9 cellular contexts compared by ENCODE assay signal in the genomic region with DNA sequence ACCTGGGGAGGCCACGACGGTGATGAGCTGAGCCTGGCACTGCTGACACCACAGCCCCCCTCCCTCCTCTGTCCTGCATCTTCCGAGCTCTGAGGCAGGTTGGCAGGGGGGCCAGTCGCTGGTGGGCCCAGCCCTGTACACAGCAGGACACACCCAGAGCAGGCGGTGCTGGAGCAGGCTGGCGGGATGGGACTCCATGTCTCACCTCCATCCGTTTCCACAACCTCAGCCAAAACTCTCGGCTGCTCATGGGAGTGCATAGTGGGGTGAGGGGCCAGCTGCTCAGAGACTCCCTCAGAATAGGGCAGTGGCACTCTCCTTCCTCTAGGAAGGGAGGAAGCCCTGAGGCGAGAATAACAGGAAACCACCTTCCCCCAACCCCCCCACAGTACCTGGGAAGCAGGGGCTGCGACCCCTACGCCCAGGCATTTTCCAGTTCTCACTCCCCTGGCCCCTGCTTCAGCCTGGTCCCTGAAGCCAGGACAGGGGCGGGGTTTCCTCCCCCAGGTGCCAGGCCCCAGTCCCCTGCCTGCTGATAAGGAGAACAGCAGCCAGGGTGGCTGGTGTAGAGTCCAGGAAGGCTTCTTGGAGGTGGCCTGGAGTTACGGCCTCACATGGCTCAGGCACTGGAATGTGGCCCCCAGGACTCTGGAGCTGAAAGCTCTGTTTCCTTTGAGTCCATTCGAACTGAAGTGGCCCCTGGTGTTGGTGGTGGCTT. TPM values are rescaled to one million over a fixed set of nuclear protein-coding genes. Genes with fewer than 3 reads are reported as not detected.
DNase-seq lines count a peak whose midpoint lies in the region; ATAC-seq, FAIRE-seq and TF ChIP-seq lines count a peak whose summit lies in the region.
"Had no signal": no experiment of that assay in that cellular context is flagged by ENCODE, and none has a peak within 500 bp of the region (broad histone marks: within the 10 kb centered on the region; RNA-seq: fewer than 3 reads in every experiment).

No MANE protein-coding gene starts in this region.

- no peak overlapping the region for H3K4me3 Mint-ChIP-seq in CD4-positive, alpha-beta memory T cell
- H3K4me3 Mint-ChIP-seq in stimulated activated memory B cell treated with anti-CD40 and anti-IgM and Interleukin-4, amounts not matched to agents 10 μg/mL and 1 μg/mL and 100 μg/mL, for 72 hours, result no peak overlapping the region
- H3K4me3 Mint-ChIP-seq: memory B cell had no signal

- no peaks in the 10 kb centered on the region for H3K36me3 ChIP-seq in CD4-positive, alpha-beta memory T cell (ENCODE audit: insufficient read depth, low read length)
- no peaks in the 10 kb centered on the region for H3K36me3 ChIP-seq in Panc1 (ENCODE audit: control insufficient read depth, insufficient read depth, low read length)
- no peaks in the 10 kb centered on the region for H3K36me3 ChIP-seq in esophagus muscularis mucosa
- H3K36me3 ChIP-seq in pancreas, result no peaks in the 10 kb centered on the region

- 41% methylated on average over 10 of the region's 14 CpGs for WGBS in esophagus muscularis mucosa
- 25 to 32% methylated on average over 13 to 14 of the region's 14 CpGs for WGBS in pancreas, 2 donors

- peak in 1 of 5 donors; percentile 49 for DNase-seq in CD4-positive, alpha-beta memory T cell
- DNase-seq in Panc1 (ENCODE audit: low read depth, low spot score), result no peak
- DNase-seq in esophagus muscularis mucosa (ENCODE audit: extremely low spot score), result no peak
- DNase-seq in pancreas, result peak in 3 of 6 donors; percentile 26 to 63 (median 40)
- DNase-seq in epidermal melanocyte (ENCODE audit: insufficient read length, low spot score), result no peak
- DNase-seq in hepatic stellate cell (ENCODE audit: low spot score), result no peak
- DNase-seq in NOMO-1 treated with dmso at 0.1 percent for 144 hours (lab: John Stamatoyannopoulos, UW; ENCODE audit: unreplicated experiment), result no peak

- H3K27me3 Mint-ChIP-seq in CD4-positive, alpha-beta memory T cell, result no peaks in the 10 kb centered on the region
- H3K27me3 Mint-ChIP-seq in stimulated activated memory B cell treated with anti-CD40 and anti-IgM and Interleukin-4, amounts not matched to agents 10 μg/mL and 1 μg/mL and 100 μg/mL, for 72 hours, result no peaks in the 10 kb centered on the region
- H3K27me3 Mint-ChIP-seq: memory B cell had no signal

- peaks cover 37% of the 10 kb centered on the region for H3K4me1 ChIP-seq in CD4-positive, alpha-beta memory T cell (ENCODE audit: insufficient read depth, low read length)
- peaks cover 13% of the 10 kb centered on the region for H3K4me1 ChIP-seq in Panc1 (ENCODE audit: control insufficient read depth, insufficient read depth, low read length)
- H3K4me1 ChIP-seq in esophagus muscularis mucosa, result peaks cover 46 to 70% (median 64%) of the 10 kb centered on the region in 4 donors
- H3K4me1 ChIP-seq in pancreas, result no peaks in the 10 kb centered on the region

- in situ Hi-C loops in Panc1 (cut with HindIII; ENCODE audit: low pct_unique_long_range_greater_than_20kb, low sequenced_read_pairs), result no loop called here

- peak overlapping the region in 5 of 7 donors; percentile 15 to 70 (median 66) for H3K27ac Mint-ChIP-seq in CD4-positive, alpha-beta memory T cell
- no peak overlapping the region for H3K27ac Mint-ChIP-seq in stimulated activated memory B cell treated with anti-CD40 and anti-IgM and Interleukin-4, amounts not matched to agents 10 μg/mL and 1 μg/mL and 100 μg/mL, for 72 hours
- H3K27ac Mint-ChIP-seq: memory B cell had no signal

- no TSS peak for BruUV-seq in Panc1 (replicated peaks; lab: Mats Ljungman, UMichigan)

- TF ChIP-seq EP300 in esophagus muscularis mucosa (IDR thresholded peaks at IDR 0.05), result no peak

- H3K36me3 Mint-ChIP-seq in CD4-positive, alpha-beta memory T cell, result peaks cover 0 to 2% of the 10 kb centered on the region in 2 donors
- H3K36me3 Mint-ChIP-seq in stimulated activated memory B cell treated with anti-CD40 and anti-IgM and Interleukin-4, amounts not matched to agents 10 μg/mL and 1 μg/mL and 100 μg/mL, for 72 hours, result no peaks in the 10 kb centered on the region
- H3K36me3 Mint-ChIP-seq: memory B cell had no signal

- CTCF ChIA-PET in CD4-positive, alpha-beta memory T cell (lab: Charles Lee; ENCODE audit: partially characterized antibody), result interaction anchor here (0.6 to 1.3 kb wide), 3 partner anchors 9 to 297 kb away, joined by 3 read pairs; no protein-coding TSS in a partner anchor
- CTCF ChIA-PET in Panc1 (lab: Charles Lee), result no interaction called here

- no peak for TF ChIP-seq POLR2A in esophagus muscularis mucosa (IDR thresholded peaks at IDR 0.05; ENCODE audit: low read depth)

- H3K27ac ChIP-seq in CD4-positive, alpha-beta memory T cell (ENCODE audit: low read depth, low read length), result no peak overlapping the region
- H3K27ac ChIP-seq in Panc1 (ENCODE audit: low read length) (peak overlapping the region; percentile 48), esophagus muscularis mucosa (replicated peaks in 1 of 4) (peak overlapping the region; percentile 65 to 100 (median 83)), pancreas (peak overlapping the region; percentile 27 to 57 (median 42))

- no peak for TF ChIP-seq CTCF in Panc1 (IDR thresholded peaks at IDR 0.05)
- no peak for TF ChIP-seq CTCF in esophagus muscularis mucosa (IDR thresholded peaks at IDR 0.05)
- TF ChIP-seq CTCF in pancreas (IDR thresholded peaks at IDR 0.05), result no peak

- peaks cover 12 to 50% (median 28%) of the 10 kb centered on the region in 4 donors for H3K4me1 Mint-ChIP-seq in CD4-positive, alpha-beta memory T cell
- peaks cover 19% of the 10 kb centered on the region for H3K4me1 Mint-ChIP-seq in stimulated activated memory B cell treated with anti-CD40 and anti-IgM and Interleukin-4, amounts not matched to agents 10 μg/mL and 1 μg/mL and 100 μg/mL, for 72 hours

- intact Hi-C loops in CD4-positive, alpha-beta memory T cell (cut with micrococcal nuclease), result loop anchor here (10.0 kb wide), 1 partner anchor 398 kb away; no protein-coding TSS in a partner anchor
- intact Hi-C loops in Panc1 (cut with micrococcal nuclease; ENCODE audit: unreplicated experiment) (no loop called here), esophagus muscularis mucosa (cut with DNase I) (no loop called here), pancreas (cut with DNase I) (no loop called here)

- no peaks in the 10 kb centered on the region for H3K9me3 ChIP-seq in CD4-positive, alpha-beta memory T cell (ENCODE audit: control insufficient read depth in 1 of 2, low read length in 2 of 2)
- H3K9me3 ChIP-seq in Panc1 (ENCODE audit: control insufficient read depth, insufficient read depth, low read depth, low read length), result no peaks in the 10 kb centered on the region
- no peaks in the 10 kb centered on the region for H3K9me3 ChIP-seq in esophagus muscularis mucosa
- H3K9me3 ChIP-seq in pancreas, result no peaks in the 10 kb centered on the region

- POLR2A ChIA-PET in CD4-positive, alpha-beta memory T cell (lab: Charles Lee; ENCODE audit: partially characterized antibody), result interaction anchor here (1.3 to 2.2 kb wide), 3 partner anchors 19 to 22 kb away, joined by 3 to 9 read pairs (median 4); partner anchors contain the start of gene GUK1
- POLR2A ChIA-PET in Panc1 (lab: Charles Lee), result no interaction called here

- no peak for FAIRE-seq in pancreas (lab: Jason Lieb, UNC)

- no peaks in the 10 kb centered on the region for H3K27me3 ChIP-seq in CD4-positive, alpha-beta memory T cell (ENCODE audit: insufficient read depth, low read length)
- H3K27me3 ChIP-seq in Panc1 (ENCODE audit: control insufficient read depth, insufficient read depth, low read length), result no peaks in the 10 kb centered on the region
- peaks cover 0 to 22% (median 5%) of the 10 kb centered on the region in 4 donors for H3K27me3 ChIP-seq in esophagus muscularis mucosa
- H3K27me3 ChIP-seq in pancreas, result no peaks in the 10 kb centered on the region

- no peak overlapping the region for H3K4me3 ChIP-seq in CD4-positive, alpha-beta memory T cell (ENCODE audit: low read length in 2 of 2)
- H3K4me3 ChIP-seq in Panc1 (ENCODE audit: low read depth in 2 of 2, low read length in 2 of 2) (no peak overlapping the region), esophagus muscularis mucosa (peak overlapping the region in 1 of 4 donors; percentile 20), pancreas (no peak overlapping the region)

- no peaks in the 10 kb centered on the region for H3K9me3 Mint-ChIP-seq in CD4-positive, alpha-beta memory T cell
- H3K9me3 Mint-ChIP-seq in stimulated activated memory B cell treated with anti-CD40 and anti-IgM and Interleukin-4, amounts not matched to agents 10 μg/mL and 1 μg/mL and 100 μg/mL, for 72 hours, result no peaks in the 10 kb centered on the region
- H3K9me3 Mint-ChIP-seq: memory B cell had no signal

- ATAC-seq in Panc1, result no peak
- ATAC-seq in pancreas, result no peak
- no peak for ATAC-seq in stimulated activated memory B cell treated with anti-CD40 and anti-IgM and Interleukin-4, amounts not matched to agents 10 μg/mL and 1 μg/mL and 100 μg/mL, for 72 hours

RNA-seq across cellular contexts. Expression of gene IBA57, which starts 3.2 kb away (rescaled TPM):
- total RNA-seq in CD4-positive, alpha-beta memory T cell, result 10 to 100 TPM; 10.9 to 12.0 TPM
- 1 to 10 TPM; 1.3 to 2.9 TPM for polyA plus RNA-seq in CD4-positive, alpha-beta memory T cell
- total RNA-seq in Panc1 (2021; ENCODE audit: unreplicated experiment), result 11.3 TPM
- 6.3 TPM for polyA plus RNA-seq in Panc1 (2012; ENCODE audit: insufficient read length)
- 10 to 100 TPM in 1 of 4 donors, 1 to 10 TPM in 3; 3.7 to 11.8 (median 6.6) TPM for total RNA-seq in esophagus muscularis mucosa
- total RNA-seq in pancreas, result 10 to 100 TPM in 1 of 6 donors, 1 to 10 TPM in 5; 6.1 to 14.4 (median 8.0) TPM
- polyA plus RNA-seq in pancreas, result 1 to 10 TPM; 2.4 to 2.7 TPM

RNA-seq across cellular contexts. Expression of gene GJC2, which starts 12.7 kb away (rescaled TPM):
- under 1 TPM; 0.61 to 0.80 TPM for total RNA-seq in CD4-positive, alpha-beta memory T cell
- polyA plus RNA-seq in CD4-positive, alpha-beta memory T cell, result not detected
- total RNA-seq in Panc1 (2021; ENCODE audit: unreplicated experiment) (2.4 TPM), esophagus muscularis mucosa (10 to 100 TPM in 1 of 4 donors, 1 to 10 TPM in 3; 6.0 to 11.3 (median 7.8) TPM), pancreas (under 1 TPM; 0.08 to 0.69 (median 0.34) TPM)
- polyA plus RNA-seq in Panc1 (2012; ENCODE audit: insufficient read length), result 4.4 TPM
- polyA plus RNA-seq in pancreas, result under 1 TPM; 0.59 to 0.80 TPM

RNA-seq across cellular contexts. Expression of gene GUK1, which starts 22.4 kb away (rescaled TPM):
- total RNA-seq in CD4-positive, alpha-beta memory T cell, result 100 to 1,000 TPM; 179 to 185 TPM
- 100 to 1,000 TPM; 382 to 488 TPM for polyA plus RNA-seq in CD4-positive, alpha-beta memory T cell
- total RNA-seq in Panc1 (2021; ENCODE audit: unreplicated experiment) (188 TPM), esophagus muscularis mucosa (100 to 1,000 TPM; 292 to 354 (median 305) TPM), pancreas (100 to 1,000 TPM in 2 of 6 donors, 10 to 100 TPM in 4; 71.5 to 114 (median 98.6) TPM)
- polyA plus RNA-seq in Panc1 (2012; ENCODE audit: insufficient read length), result 362 TPM
- polyA plus RNA-seq in pancreas, result 100 to 1,000 TPM; 317 TPM

RNA-seq across cellular contexts. Expression of gene OBSCN, which starts 45.4 kb away (rescaled TPM):
- total RNA-seq in CD4-positive, alpha-beta memory T cell, result 10 to 100 TPM; 76.0 to 91.4 TPM
- 1 to 10 TPM in 1 of 2 donors, under 1 TPM in 1; 0.19 to 3.5 TPM for polyA plus RNA-seq in CD4-positive, alpha-beta memory T cell
- total RNA-seq in Panc1 (2021; ENCODE audit: unreplicated experiment) (10.5 TPM), esophagus muscularis mucosa (10 to 100 TPM; 12.6 to 31.4 (median 17.8) TPM), pancreas (10 to 100 TPM in 4 of 6 donors, 1 to 10 TPM in 2; 7.9 to 16.5 (median 10.7) TPM)
- 12.4 TPM for polyA plus RNA-seq in Panc1 (2012; ENCODE audit: insufficient read length)
- polyA plus RNA-seq in pancreas, result 10 to 100 TPM; 50.7 to 61.4 TPM

RNA-seq across cellular contexts. Expression of gene MRPL55, which starts 53.3 kb away (rescaled TPM):
- total RNA-seq in CD4-positive, alpha-beta memory T cell, result 10 to 100 TPM; 57.8 to 64.5 TPM
- 100 to 1,000 TPM; 108 to 157 TPM for polyA plus RNA-seq in CD4-positive, alpha-beta memory T cell
- 53.0 TPM for total RNA-seq in Panc1 (2021; ENCODE audit: unreplicated experiment)
- 128 TPM for polyA plus RNA-seq in Panc1 (2012; ENCODE audit: insufficient read length)
- 10 to 100 TPM; 52.3 to 64.9 (median 60.1) TPM for total RNA-seq in esophagus muscularis mucosa
- 10 to 100 TPM; 18.1 to 24.7 (median 23.9) TPM for total RNA-seq in pancreas
- polyA plus RNA-seq in pancreas, result 100 to 1,000 TPM; 103 to 113 TPM
